Comparison of ENCODE assay signal across 36 cellular contexts in the genomic region with DNA sequence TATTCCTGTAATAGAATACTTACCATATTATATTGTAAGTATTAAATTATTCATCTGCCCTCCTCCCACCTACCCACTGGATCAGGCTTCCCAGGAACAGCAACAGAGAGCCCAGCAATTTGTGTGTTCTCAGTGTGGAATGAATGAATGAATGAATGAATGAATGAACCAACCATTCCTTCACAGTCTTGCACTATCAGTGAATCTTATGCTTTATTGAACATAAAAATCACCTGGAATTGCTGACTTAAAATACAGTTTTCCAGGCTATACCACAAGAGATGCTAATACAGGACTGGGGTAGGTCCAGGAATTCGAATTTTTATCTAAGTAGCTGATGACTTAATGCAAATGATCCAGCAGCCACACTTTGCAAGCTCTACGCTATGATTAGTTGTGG. TPM values are rescaled to one million over a fixed set of nuclear protein-coding genes. Genes with fewer than 3 reads are reported as not detected.
"Had no signal": no experiment of that assay in that cellular context is flagged by ENCODE, and none has a peak within 500 bp of the region (broad histone marks: within the 10 kb centered on the region; RNA-seq: fewer than 3 reads in every experiment).

No MANE protein-coding gene starts in this region.

- H3K36me3 ChIP-seq: MG63 had no signal

- H3K4me3 ChIP-seq: MG63 had no signal

- H3K9me3 ChIP-seq: MG63 had no signal

- DNase-seq: MG63, MM.1S, MV-4-11, NCI-H1048, NCI-H1092, NCI-H1092 treated with DMSO at 0.1 percent for 48 hours, NCI-H1105, NCI-H1105 treated with DMSO at 0.1 percent for 48 hours, NCI-H1417, NCI-H1417 treated with DMSO at 0.1 percent for 48 hours, NCI-H1436, NCI-H1436 treated with DMSO at 0.1 percent for 48 hours, NCI-H146, NCI-H1694, NCI-H187, NCI-H187 treated with DMSO at 0.1 percent for 48 hours, NCI-H1930, NCI-H2029, NCI-H2029 treated with DMSO at 0.1 percent for 48 hours, NCI-H2081, NCI-H2081 treated with DMSO at 0.1 percent for 48 hours, NCI-H2107, NCI-H2171, NCI-H2171 treated with DMSO at 0.1 percent for 48 hours, NCI-H2227 treated with DMSO at 0.1 percent for 48 hours, NCI-H226, NCI-H345, NCI-H446, NCI-H446 treated with DMSO at 0.1 percent for 48 hours, NCI-H510A, NCI-H510A treated with DMSO at 0.1 percent for 48 hours, NCI-H524, NCI-H524 treated with DMSO at 0.1 percent for 48 hours, NCI-H526, NCI-H526 treated with DMSO at 0.1 percent for 48 hours had no signal

- H3K27me3 ChIP-seq: MG63 had no signal

RNA-seq across cellular contexts. Expression of gene DOCK8, which starts 51.6 kb away (rescaled TPM):
- total RNA-seq: LHCN-M2 had no signal
